1 cellular context compared by ENCODE assay signal in the genomic region with DNA sequence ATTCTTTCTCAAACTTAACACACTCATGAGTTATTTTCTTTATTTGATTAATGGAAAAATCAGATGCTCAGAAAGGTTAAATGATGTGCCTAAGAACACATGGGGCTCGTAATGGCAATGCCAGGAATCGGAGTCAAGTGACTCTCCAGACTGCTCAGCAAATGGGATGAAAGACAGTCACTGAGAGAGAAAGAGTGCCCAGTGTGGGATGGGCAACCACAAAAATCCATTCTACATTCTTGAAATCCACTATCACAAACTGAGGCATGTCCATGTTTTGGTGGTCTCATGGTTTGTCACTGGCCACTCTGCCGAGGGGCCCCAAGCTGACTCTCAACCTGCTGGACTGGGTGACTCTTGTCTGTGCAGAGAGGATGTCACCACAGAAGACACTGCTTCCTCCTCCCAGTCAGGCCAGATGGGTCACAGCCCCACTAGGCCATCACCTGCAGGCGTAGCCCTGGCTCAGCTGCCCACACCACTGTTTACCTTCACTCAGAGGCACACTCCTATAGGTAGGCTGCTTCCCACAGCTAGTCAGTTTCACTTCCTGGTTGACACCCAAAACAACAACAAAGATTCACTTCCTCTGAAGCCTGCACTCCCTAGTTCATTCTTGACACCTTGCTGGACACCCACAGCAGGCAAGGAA.
TF ChIP-seq lines count a peak whose summit lies in the region.

No MANE protein-coding gene starts in this region.

TF ChIP-seq in SK-N-SH, 30 proteins besides CTCF, POLR2A, EP300 and RAD21 (continued from another document):
- TF ChIP-seq GABPA (IDR thresholded peaks at IDR 0.05; ENCODE audit: low read depth) (no peak), RFX5 (IDR thresholded peaks at IDR 0.05; ENCODE audit: low read length) (no peak), FOXJ3 (CRISPR knock-in tag; IDR thresholded peaks at IDR 0.05) (no peak), MEF2A (IDR thresholded peaks at IDR 0.05; ENCODE audit: borderline replicate concordance, low read depth) (no peak), NRF1 (IDR thresholded peaks at IDR 0.05; ENCODE audit: low read depth, low read length) (no peak)
- TF ChIP-seq, protein P1, sequence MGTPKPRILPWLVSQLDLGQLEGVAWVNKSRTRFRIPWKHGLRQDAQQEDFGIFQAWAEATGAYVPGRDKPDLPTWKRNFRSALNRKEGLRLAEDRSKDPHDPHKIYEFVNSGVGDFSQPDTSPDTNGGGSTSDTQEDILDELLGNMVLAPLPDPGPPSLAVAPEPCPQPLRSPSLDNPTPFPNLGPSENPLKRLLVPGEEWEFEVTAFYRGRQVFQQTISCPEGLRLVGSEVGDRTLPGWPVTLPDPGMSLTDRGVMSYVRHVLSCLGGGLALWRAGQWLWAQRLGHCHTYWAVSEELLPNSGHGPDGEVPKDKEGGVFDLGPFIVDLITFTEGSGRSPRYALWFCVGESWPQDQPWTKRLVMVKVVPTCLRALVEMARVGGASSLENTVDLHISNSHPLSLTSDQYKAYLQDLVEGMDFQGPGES (IDR thresholded peaks at IDR 0.05; ENCODE audit: low read depth, low read length), result no peak
TF ChIP-seq in SK-N-SH: peak in this region for 0.
